In the genomic region with DNA sequence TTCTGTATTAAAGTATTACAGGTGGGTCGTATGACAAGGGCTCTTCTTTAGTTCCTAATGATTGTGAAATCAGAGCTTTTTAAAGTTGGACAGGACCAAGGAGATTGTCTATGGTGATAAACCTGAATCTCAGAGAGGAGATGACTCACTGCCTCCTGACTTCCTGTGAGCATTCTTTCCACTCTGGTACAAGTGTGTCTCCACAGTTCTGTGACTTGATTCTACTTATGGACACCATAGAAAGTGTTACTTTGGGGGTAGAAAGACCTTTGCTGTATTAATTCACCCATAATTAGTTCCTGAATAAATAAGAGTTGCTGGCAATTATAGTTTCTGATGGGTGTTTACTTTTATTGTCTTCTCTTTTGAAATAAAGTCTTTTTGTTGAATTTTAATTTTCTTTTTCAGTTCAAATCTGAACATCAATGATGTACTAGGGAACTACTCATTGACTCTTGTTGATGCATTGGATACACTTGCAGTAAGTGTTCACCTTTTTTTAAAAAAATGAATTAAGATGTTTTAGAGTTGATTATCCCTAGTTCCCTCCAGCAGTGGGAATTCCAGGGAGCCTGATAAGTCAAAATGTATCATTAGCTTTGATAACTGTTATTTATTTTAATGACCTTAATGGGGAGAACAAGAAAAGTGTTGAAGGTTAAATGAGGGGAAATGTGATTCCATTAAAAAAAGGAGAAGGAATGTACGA, we compare ENCODE assay signal across 8 cellular contexts.
DNase-seq lines count a peak whose midpoint lies in the region; ATAC-seq and TF ChIP-seq lines count a peak whose summit lies in the region.

No MANE protein-coding gene starts in this region.

- no peak for TF ChIP-seq CTCF in NB4 (IDR thresholded peaks at IDR 0.05; ENCODE audit: low read depth, low read length)

- TF ChIP-seq POLR2A in NB4 (IDR thresholded peaks at IDR 0.05; ENCODE audit: extremely low read depth, insufficient read length), result no peak

- peak; percentile 31 for ATAC-seq in HG02623 (IDR thresholded peaks at IDR 0.05; ENCODE audit: unreplicated experiment)

- DNase-seq in activated effector memory CD4-positive, alpha-beta T cell treated with anti-CD3 and anti-CD28 coated beads, Interleukin-2, amount 50 U/mL, for 16 hours, result peak; percentile 78
- DNase-seq in activated effector memory CD4-positive, alpha-beta T cell treated with Interleukin-2 at 50 U/mL for 16 hours, result no peak
- DNase-seq in NB4 (ENCODE audit: low read depth) (peak; percentile 83), amniotic stem cell (lab: John Stamatoyannopoulos, UW) (peak; percentile 82), medulla oblongata (ENCODE audit: extremely low spot score) (peak; percentile 23), NCI-H1092 treated with DMSO at 0.1 percent for 48 hours (lab: John Stamatoyannopoulos, UW) (no peak), superior temporal gyrus (ENCODE audit: extremely low spot score) (no peak)

- no peak overlapping the region for H3K4me3 ChIP-seq in NB4 (ENCODE audit: low read depth, low read length)

Comparison
In these comparisons a context has a peak if more than half of its experiments do, and no peak if none do; other contexts are left out.
1. DNase-seq: peak in activated effector memory CD4-positive, alpha-beta T cell treated with anti-CD3 and anti-CD28 coated beads, Interleukin-2, amount 50 U/mL, for 16 hours (single experiment), NB4 (single experiment), amniotic stem cell (single experiment) and medulla oblongata (single experiment); none in activated effector memory CD4-positive, alpha-beta T cell treated with Interleukin-2 at 50 U/mL for 16 hours (single experiment), NCI-H1092 treated with DMSO at 0.1 percent for 48 hours (single experiment) and superior temporal gyrus (single experiment).